ENCODE assay signal across 8 cellular contexts in genomic region chr11:78801161-78801884, GRCh38.
DNase-seq lines count a peak whose midpoint lies in the region; ATAC-seq and TF ChIP-seq lines count a peak whose summit lies in the region.

No MANE protein-coding gene starts in this region.

- H3K4me3 Mint-ChIP-seq in osteocyte (ENCODE audit: unreplicated experiment): no peak overlapping the region

- TF ChIP-seq POLR2A in esophagus muscularis mucosa (IDR thresholded peaks at IDR 0.05; ENCODE audit: low read depth): no peak

- H3K9me3 Mint-ChIP-seq in osteocyte (ENCODE audit: unreplicated experiment): no peaks in the 10 kb centered on the region

- peaks cover 5% of the 10 kb centered on the region for H3K36me3 Mint-ChIP-seq in osteocyte (ENCODE audit: unreplicated experiment)

- intact Hi-C loops in esophagus muscularis mucosa (cut with DNase I): loop anchor here (5.0 kb wide), 2 partner anchors 41 to 291 kb away; no protein-coding TSS in a partner anchor

- ATAC-seq in HG02884 (IDR thresholded peaks at IDR 0.05; ENCODE audit: unreplicated experiment): no peak
- no peak for ATAC-seq in GM19463 (IDR thresholded peaks at IDR 0.05; ENCODE audit: unreplicated experiment)

- peak overlapping the region; percentile 98 for H3K27ac Mint-ChIP-seq in osteocyte (ENCODE audit: unreplicated experiment)

- peaks cover 80% of the 10 kb centered on the region for H3K4me1 Mint-ChIP-seq in osteocyte (ENCODE audit: unreplicated experiment)

- H3K27me3 Mint-ChIP-seq in osteocyte (ENCODE audit: unreplicated experiment): no peaks in the 10 kb centered on the region

- WGBS in esophagus muscularis mucosa: 2% methylated on average over 3 of the region's 3 CpGs

- H3K27me3 ChIP-seq in esophagus muscularis mucosa: no peaks in the 10 kb centered on the region

- H3K36me3 ChIP-seq in esophagus muscularis mucosa: no peaks in the 10 kb centered on the region

- no peak for TF ChIP-seq EP300 in esophagus muscularis mucosa (IDR thresholded peaks at IDR 0.05)

- peak overlapping the region; percentile 74 to 80 (median 76) for H3K27ac ChIP-seq in esophagus muscularis mucosa (replicated peaks in 1 of 4)

- peaks cover 24 to 62% (median 55%) of the 10 kb centered on the region in 4 donors for H3K4me1 ChIP-seq in esophagus muscularis mucosa

- TF ChIP-seq CTCF in esophagus muscularis mucosa (IDR thresholded peaks at IDR 0.05) (no peak), osteocyte (IDR thresholded peaks at IDR 0.05) (peak; percentile 17)

- DNase-seq in CD1c-positive myeloid dendritic cell (ENCODE audit: extremely low spot score) (peak; percentile 67), NOMO-1 treated with DMSO at 0.1 percent for 48 hours (lab: John Stamatoyannopoulos, UW; ENCODE audit: unreplicated experiment) (peak; percentile 25), esophagus muscularis mucosa (ENCODE audit: extremely low spot score) (peak; percentile 92), osteocyte (ENCODE audit: extremely low spot score, unreplicated experiment) (no peak), NCI-H524 treated with DMSO at 0.1 percent for 48 hours (lab: John Stamatoyannopoulos, UW) (no peak), DMS 273 (lab: John Stamatoyannopoulos, UW; ENCODE audit: unreplicated experiment) (no peak)

- H3K4me3 ChIP-seq in esophagus muscularis mucosa: no peak overlapping the region

- H3K9me3 ChIP-seq in esophagus muscularis mucosa: no peaks in the 10 kb centered on the region

Comparison
In these comparisons a context has a peak if more than half of its experiments do, and no peak if none do; other contexts are left out.
1. DNase-seq: peak in CD1c-positive myeloid dendritic cell (single experiment), NOMO-1 treated with DMSO at 0.1 percent for 48 hours (single experiment) and esophagus muscularis mucosa (single experiment); none in osteocyte (single experiment), NCI-H524 treated with DMSO at 0.1 percent for 48 hours (single experiment) and DMS 273 (single experiment).